In genomic region chr22:30362632-30363281, GRCh38 we compare ENCODE assay signal across 12 cellular contexts. TPM values are rescaled to one million over a fixed set of nuclear protein-coding genes. Genes with fewer than 3 reads are reported as not detected.
DNase-seq lines count a peak whose midpoint lies in the region; ATAC-seq, FAIRE-seq and TF ChIP-seq lines count a peak whose summit lies in the region.
"Had no signal": no experiment of that assay in that cellular context is flagged by ENCODE, and none has a peak within 500 bp of the region (broad histone marks: within the 10 kb centered on the region; RNA-seq: fewer than 3 reads in every experiment).

No MANE protein-coding gene starts in this region.

- no peaks in the 10 kb centered on the region for H3K27me3 Mint-ChIP-seq in activated naive CD8-positive, alpha-beta T cell treated with anti-CD3 and anti-CD28 coated beads, Interleukin-2, amount 10 ng/mL, durations not matched to agents 7 days and 5 days
- no peaks in the 10 kb centered on the region for H3K27me3 Mint-ChIP-seq in activated naive CD8-positive, alpha-beta T cell treated with anti-CD3 and anti-CD28 coated beads for 36 hours
- no peaks in the 10 kb centered on the region for H3K27me3 Mint-ChIP-seq in type B pancreatic cell

- H3K36me3 ChIP-seq in GM12878 (ENCODE audit: control insufficient read depth in 2 of 2, insufficient read depth in 2 of 2, low read length in 1 of 2) = no peaks in the 10 kb centered on the region
- H3K36me3 ChIP-seq in breast epithelium = no peaks in the 10 kb centered on the region
- H3K36me3 ChIP-seq: MG63 had no signal

- no peaks in the 10 kb centered on the region for H3K9me3 Mint-ChIP-seq in activated naive CD8-positive, alpha-beta T cell treated with anti-CD3 and anti-CD28 coated beads, Interleukin-2, amount 10 ng/mL, durations not matched to agents 7 days and 5 days
- no peaks in the 10 kb centered on the region for H3K9me3 Mint-ChIP-seq in activated naive CD8-positive, alpha-beta T cell treated with anti-CD3 and anti-CD28 coated beads for 36 hours
- no peaks in the 10 kb centered on the region for H3K9me3 Mint-ChIP-seq in type B pancreatic cell
- H3K9me3 Mint-ChIP-seq: stimulated activated naive CD8-positive, alpha-beta T cell treated with anti-CD3 and anti-CD28 coated beads, Interleukin-15, amount 100 ng/mL, for 72 hours had no signal

- no peak overlapping the region for H3K4me2 ChIP-seq in GM12878 (ENCODE audit: control insufficient read depth, insufficient read depth)
- H3K4me2 ChIP-seq: hepatocyte had no signal

- H3K9me3 ChIP-seq in GM12878 (replicated peaks; ENCODE audit: control insufficient read depth, insufficient read depth, low read length) = no peaks in the 10 kb centered on the region
- H3K9me3 ChIP-seq in breast epithelium = no peaks in the 10 kb centered on the region
- H3K9me3 ChIP-seq: MG63, psoas muscle had no signal

- no peak for FAIRE-seq in GM12878 (lab: Jason Lieb, UNC)

- no peaks in the 10 kb centered on the region for H3K79me2 ChIP-seq in GM12878 (ENCODE audit: control insufficient read depth, insufficient read depth, low read length)
- H3K79me2 ChIP-seq: hepatocyte had no signal

- H3K4me1 ChIP-seq in GM12878 (ENCODE audit: control insufficient read depth, insufficient read depth, low read length) (no peaks in the 10 kb centered on the region), breast epithelium (no peaks in the 10 kb centered on the region)
- H3K4me1 ChIP-seq: psoas muscle had no signal

- TF ChIP-seq CTCF in GM12878 (IDR thresholded peaks at IDR 0.05 in 2 of 3, conservative IDR thresholded peaks at IDR 0.05 in 1 of 3; ENCODE audit: control insufficient read depth in 2 of 3, extremely low read depth in 1 of 3, insufficient read depth in 1 of 3, low read depth in 3 of 3, low read length in 3 of 3) (no peak), type B pancreatic cell (conservative IDR thresholded peaks at IDR 0.05) (no peak), breast epithelium (IDR thresholded peaks at IDR 0.05) (no peak)

- WGBS in GM12878 (ENCODE audit: insufficient coverage, insufficient replicate concordance, low lambda C conversion rate, missing lambda C conversion rate) = 54% methylated on average over 7 of the region's 7 CpGs

- no peak for TF ChIP-seq EP300 in GM12878 (IDR thresholded peaks at IDR 0.05; ENCODE audit: borderline replicate concordance in 1 of 2, control insufficient read depth in 1 of 2, low read depth in 2 of 2, low read length in 2 of 2)

- SMC1A ChIA-PET in GM12878 (lab: Charles Lee; ENCODE audit: uncharacterized antibody, unreplicated experiment) = interaction anchor here (1.3 kb wide), 1 partner anchor 75 kb away, joined by 4 read pairs; no protein-coding TSS in a partner anchor

- no peaks in the 10 kb centered on the region for H3K27me3 ChIP-seq in GM12878 (replicated peaks in 1 of 2; ENCODE audit: control insufficient read depth in 2 of 2, insufficient read depth in 2 of 2, low read length in 1 of 2)
- no peaks in the 10 kb centered on the region for H3K27me3 ChIP-seq in breast epithelium
- H3K27me3 ChIP-seq: hepatocyte, MG63 had no signal

- BruUV-seq in GM12878 (replicated peaks; lab: Mats Ljungman, UMichigan) = no TSS peak

- no peak overlapping the region for H2AFZ ChIP-seq in GM12878 (ENCODE audit: control insufficient read depth, low read depth, low read length)
- H2AFZ ChIP-seq: hepatocyte had no signal

- H3K36me3 Mint-ChIP-seq in activated naive CD8-positive, alpha-beta T cell treated with anti-CD3 and anti-CD28 coated beads, Interleukin-2, amount 10 ng/mL, durations not matched to agents 7 days and 5 days = peaks cover 2% of the 10 kb centered on the region
- H3K36me3 Mint-ChIP-seq in activated naive CD8-positive, alpha-beta T cell treated with anti-CD3 and anti-CD28 coated beads for 36 hours = peaks cover 2% of the 10 kb centered on the region
- peaks cover 5% of the 10 kb centered on the region for H3K36me3 Mint-ChIP-seq in type B pancreatic cell

- CTCF ChIA-PET in GM12878 (lab: Yijun Ruan, JAX) = interaction anchor here (4.8 kb wide), 1 partner anchor 75 kb away, joined by 24 read pairs; no protein-coding TSS in a partner anchor

- in situ Hi-C loops in GM12878 (cut with MboI) = no loop called here

- DNase-seq in activated naive CD8-positive, alpha-beta T cell treated with anti-CD3 and anti-CD28 coated beads, Interleukin-2, amount 10 ng/mL, durations not matched to agents 7 days and 5 days = no peak
- no peak for DNase-seq in activated naive CD8-positive, alpha-beta T cell treated with anti-CD3 and anti-CD28 coated beads for 36 hours
- DNase-seq in GM12878 (ENCODE audit: low read depth, low spot score) (no peak), type B pancreatic cell (ENCODE audit: extremely low spot score, unreplicated experiment) (no peak), breast epithelium (ENCODE audit: low spot score in 2 of 2) (no peak)
- DNase-seq: left ventricle myocardium superior; MG63; psoas muscle; stimulated activated naive CD8-positive, alpha-beta T cell treated with anti-CD3 and anti-CD28 coated beads, Interleukin-15, amount 100 ng/mL, for 72 hours had no signal

- POLR2A ChIA-PET in activated naive CD8-positive, alpha-beta T cell treated with anti-CD3 and anti-CD28 coated beads, Interleukin-2, amount 10 ng/mL, durations not matched to agents 7 days and 5 days (lab: Charles Lee) = no interaction called here
- POLR2A ChIA-PET in GM12878 (lab: Charles Lee) = interaction anchor here (0.6 kb wide), 1 partner anchor 104 kb away, joined by 3 read pairs; no protein-coding TSS in a partner anchor

- no peak overlapping the region for H3K27ac ChIP-seq in GM12878 (ENCODE audit: control insufficient read depth, insufficient read depth)
- no peak overlapping the region for H3K27ac ChIP-seq in breast epithelium
- H3K27ac ChIP-seq: hepatocyte, psoas muscle had no signal

- no peak for TF ChIP-seq RAD21 in GM12878 (IDR thresholded peaks at IDR 0.05; ENCODE audit: insufficient read depth, low read depth, low read length)

- H3K4me1 Mint-ChIP-seq in activated naive CD8-positive, alpha-beta T cell treated with anti-CD3 and anti-CD28 coated beads, Interleukin-2, amount 10 ng/mL, durations not matched to agents 7 days and 5 days = peaks cover 22% of the 10 kb centered on the region
- peaks cover 5% of the 10 kb centered on the region for H3K4me1 Mint-ChIP-seq in activated naive CD8-positive, alpha-beta T cell treated with anti-CD3 and anti-CD28 coated beads for 36 hours
- peaks cover 14% of the 10 kb centered on the region for H3K4me1 Mint-ChIP-seq in type B pancreatic cell (ENCODE audit: unreplicated experiment)

- no peak for ATAC-seq in activated naive CD8-positive, alpha-beta T cell treated with anti-CD3 and anti-CD28 coated beads, Interleukin-2, amount 10 ng/mL, durations not matched to agents 7 days and 5 days (ENCODE audit: low read depth)
- ATAC-seq in GM12878 (peak; percentile 32), GM21528 (IDR thresholded peaks at IDR 0.05; ENCODE audit: low FRiP score, unreplicated experiment) (no peak)
- ATAC-seq: activated CD4-positive, CD25-positive, alpha-beta regulatory T cell treated with anti-CD3 and anti-CD28 coated beads, Interleukin-2, amount 50 U/mL, for 24 hours; left ventricle myocardium superior; psoas muscle; stimulated activated naive CD8-positive, alpha-beta T cell treated with anti-CD3 and anti-CD28 coated beads, Interleukin-15, amount 100 ng/mL, for 72 hours had no signal

- no peak overlapping the region for H3K9ac ChIP-seq in GM12878 (ENCODE audit: control insufficient read depth, insufficient read depth, low read length)

- TF ChIP-seq POLR2A in GM12878 (IDR thresholded peaks at IDR 0.05; ENCODE audit: low read depth, low read length) (no peak), breast epithelium (IDR thresholded peaks at IDR 0.05) (no peak)

- no peaks in the 10 kb centered on the region for H4K20me1 ChIP-seq in GM12878 (ENCODE audit: control insufficient read depth, insufficient read depth)

- RAD21 ChIA-PET in GM12878 (lab: Charles Lee; ENCODE audit: unreplicated experiment) = interaction anchor here (1.0 kb wide), 1 partner anchor 74 kb away, joined by 3 read pairs; no protein-coding TSS in a partner anchor

- H3K4me3 Mint-ChIP-seq in activated naive CD8-positive, alpha-beta T cell treated with anti-CD3 and anti-CD28 coated beads, Interleukin-2, amount 10 ng/mL, durations not matched to agents 7 days and 5 days = no peak overlapping the region
- H3K4me3 Mint-ChIP-seq in activated naive CD8-positive, alpha-beta T cell treated with anti-CD3 and anti-CD28 coated beads for 36 hours = no peak overlapping the region
- H3K4me3 Mint-ChIP-seq in type B pancreatic cell = no peak overlapping the region
- H3K4me3 Mint-ChIP-seq: stimulated activated naive CD8-positive, alpha-beta T cell treated with anti-CD3 and anti-CD28 coated beads, Interleukin-15, amount 100 ng/mL, for 72 hours had no signal

- H3K4me3 ChIP-seq in GM12878 (no peak overlapping the region), breast epithelium (no peak overlapping the region)
- H3K4me3 ChIP-seq: hepatocyte, MG63, psoas muscle had no signal

- intact Hi-C loops in GM12878 (cut with micrococcal nuclease; ENCODE audit: unreplicated experiment) = no loop called here
- intact Hi-C loops in breast epithelium (cut with DNase I; ENCODE audit: low total_unique reads) = no loop called here

- H3K27ac Mint-ChIP-seq in activated naive CD8-positive, alpha-beta T cell treated with anti-CD3 and anti-CD28 coated beads, Interleukin-2, amount 10 ng/mL, durations not matched to agents 7 days and 5 days = peak overlapping the region; percentile 72
- no peak overlapping the region for H3K27ac Mint-ChIP-seq in activated naive CD8-positive, alpha-beta T cell treated with anti-CD3 and anti-CD28 coated beads for 36 hours
- peak overlapping the region; percentile 89 for H3K27ac Mint-ChIP-seq in type B pancreatic cell

RNA-seq across cellular contexts. Expression of gene CCDC157, which starts 6.0 kb away (rescaled TPM):
- 1 to 10 TPM; 4.0 to 4.7 TPM for total RNA-seq in activated naive CD8-positive, alpha-beta T cell treated with anti-CD3 and anti-CD28 coated beads, Interleukin-2, amount 10 ng/mL, durations not matched to agents 7 days and 5 days
- 1 to 10 TPM; 2.5 to 2.6 TPM for total RNA-seq in activated naive CD8-positive, alpha-beta T cell treated with anti-CD3 and anti-CD28 coated beads for 36 hours
- total RNA-seq in GM12878 (2013; cell fraction: nucleolus; rRNA removed) = 2.2 and 3.5 TPM in 2 replicates
- total RNA-seq in GM12878 (2014; rRNA removed) = 2.0 and 2.7 TPM in 2 replicates
- total RNA-seq in GM12878 (2014; rRNA removed; fragmentation: Illumina TruSeq; extraction: Trizol) = 0.37 and 0.72 TPM in 2 replicates
- total RNA-seq in GM12878 (2021) = 1.4 and 1.5 TPM in 2 replicates
- 0.54 TPM for polyA plus RNA-seq in GM12878 (2011; ENCODE audit: low read depth)
- 0.40 and 1.0 TPM in 2 replicates for polyA plus RNA-seq in GM12878 (2011; rRNA removed)
- polyA plus RNA-seq in GM12878 (2011; cell fraction: cytosol; rRNA removed) = 1.3 and 2.5 TPM in 2 replicates
- polyA plus RNA-seq in GM12878 (2011; cell fraction: nucleus; rRNA removed) = 3.6 and 4.0 TPM in 2 replicates
- 1.1 and 1.2 TPM in 2 replicates for polyA plus RNA-seq in GM12878 (2012)
- 0.08 and 0.81 TPM in 2 replicates for polyA plus RNA-seq in GM12878 (2014; fragmentation: Illumina TruSeq; extraction: Trizol)
- under 1 TPM; 0.10 to 0.46 TPM for polyA plus RNA-seq in GM12878 (2014; fragmentation: Nextera tagmentation; extraction: Ambion mirVana)
- 2.0 and 2.8 TPM in 2 replicates for polyA plus RNA-seq in GM12878 (2014; rRNA removed)
- polyA plus RNA-seq in GM12878 (2016; fragmentation: Nextera tagmentation; extraction: Ambion mirVana) = 1 to 10 TPM; 1.9 to 2.8 TPM
- polyA minus RNA-seq in GM12878 (2011; rRNA and poly(A)+ RNA removed) = 0.93 and 1.0 TPM in 2 replicates
- polyA minus RNA-seq in GM12878 (2011; cell fraction: cytosol; rRNA and poly(A)+ RNA removed) = 1.7 TPM in 1 of 2 replicates, not detected in the other
- polyA minus RNA-seq in GM12878 (2011; cell fraction: nucleus; rRNA and poly(A)+ RNA removed) = 1.9 and 3.1 TPM in 2 replicates
- total RNA-seq in type B pancreatic cell (ENCODE audit: low replicate concordance) = 6.9 and 9.4 TPM in 2 replicates
- total RNA-seq in breast epithelium = 1 to 10 TPM; 2.6 to 7.5 (median 6.6) TPM

RNA-seq across cellular contexts. Expression of gene SF3A1, which starts 6.1 kb away (rescaled TPM):
- total RNA-seq in activated naive CD8-positive, alpha-beta T cell treated with anti-CD3 and anti-CD28 coated beads, Interleukin-2, amount 10 ng/mL, durations not matched to agents 7 days and 5 days = 100 to 1,000 TPM; 220 to 233 TPM
- 100 to 1,000 TPM; 243 to 244 TPM for total RNA-seq in activated naive CD8-positive, alpha-beta T cell treated with anti-CD3 and anti-CD28 coated beads for 36 hours
- total RNA-seq in GM12878 (2013; cell fraction: nucleolus; rRNA removed) = 108 and 121 TPM in 2 replicates
- total RNA-seq in GM12878 (2014; rRNA removed) (47.1 and 56.1 TPM in 2 replicates), GM12878 (2014; rRNA removed; fragmentation: Illumina TruSeq; extraction: Trizol) (14.9 and 16.9 TPM in 2 replicates), GM12878 (2021) (222 and 239 TPM in 2 replicates), type B pancreatic cell (ENCODE audit: low replicate concordance) (160 and 190 TPM in 2 replicates), breast epithelium (10 to 100 TPM; 47.7 to 68.6 (median 47.9) TPM)
- polyA plus RNA-seq in GM12878 (2011; ENCODE audit: low read depth) = 32.3 TPM
- polyA plus RNA-seq in GM12878 (2011; rRNA removed) (7.8 and 28.1 TPM in 2 replicates), GM12878 (2014; fragmentation: Illumina TruSeq; extraction: Trizol) (44.7 and 78.9 TPM in 2 replicates), GM12878 (2014; fragmentation: Nextera tagmentation; extraction: Ambion mirVana) (10 to 100 TPM; 10.4 to 13.4 TPM), GM12878 (2014; rRNA removed) (35.8 and 63.6 TPM in 2 replicates), GM12878 (2016; fragmentation: Nextera tagmentation; extraction: Ambion mirVana) (100 to 1,000 TPM; 170 to 190 TPM)
- polyA plus RNA-seq in GM12878 (2011; cell fraction: cytosol; rRNA removed) = 20.4 and 35.7 TPM in 2 replicates
- polyA plus RNA-seq in GM12878 (2011; cell fraction: nucleus; rRNA removed) = 51.1 and 94.1 TPM in 2 replicates
- 64.7 and 99.8 TPM in 2 replicates for polyA plus RNA-seq in GM12878 (2012)
- 50.6 and 52.5 TPM in 2 replicates for polyA minus RNA-seq in GM12878 (2011; rRNA and poly(A)+ RNA removed)
- polyA minus RNA-seq in GM12878 (2011; cell fraction: cytosol; rRNA and poly(A)+ RNA removed) = 50.0 and 80.6 TPM in 2 replicates
- polyA minus RNA-seq in GM12878 (2011; cell fraction: nucleus; rRNA and poly(A)+ RNA removed) = 41.3 and 62.6 TPM in 2 replicates

RNA-seq across cellular contexts. Expression of gene RNF215, which starts 24.5 kb away (rescaled TPM):
- 10 to 100 TPM; 11.1 to 11.3 TPM for total RNA-seq in activated naive CD8-positive, alpha-beta T cell treated with anti-CD3 and anti-CD28 coated beads, Interleukin-2, amount 10 ng/mL, durations not matched to agents 7 days and 5 days
- total RNA-seq in activated naive CD8-positive, alpha-beta T cell treated with anti-CD3 and anti-CD28 coated beads for 36 hours = 1 to 10 TPM; 3.3 to 3.9 TPM
- total RNA-seq in GM12878 (2013; cell fraction: nucleolus; rRNA removed) = 24.3 and 27.1 TPM in 2 replicates
- total RNA-seq in GM12878 (2014; rRNA removed) = 3.7 and 6.6 TPM in 2 replicates
- total RNA-seq in GM12878 (2014; rRNA removed; fragmentation: Illumina TruSeq; extraction: Trizol) = 2.1 and 3.0 TPM in 2 replicates
- total RNA-seq in GM12878 (2021) = 6.9 and 7.6 TPM in 2 replicates
- polyA plus RNA-seq in GM12878 (2011; ENCODE audit: low read depth) = 2.0 TPM
- 2.9 and 3.6 TPM in 2 replicates for polyA plus RNA-seq in GM12878 (2011; rRNA removed)
- polyA plus RNA-seq in GM12878 (2011; cell fraction: cytosol; rRNA removed) = 4.0 and 5.1 TPM in 2 replicates
- polyA plus RNA-seq in GM12878 (2011; cell fraction: nucleus; rRNA removed) = 27.9 and 30.7 TPM in 2 replicates
- 4.7 and 6.3 TPM in 2 replicates for polyA plus RNA-seq in GM12878 (2012)
- 0.43 and 1.5 TPM in 2 replicates for polyA plus RNA-seq in GM12878 (2014; fragmentation: Illumina TruSeq; extraction: Trizol)
- polyA plus RNA-seq in GM12878 (2014; fragmentation: Nextera tagmentation; extraction: Ambion mirVana) = under 1 TPM in 1 of 2 experiments, not detected in 1; 0.31 TPM
- 3.4 and 4.7 TPM in 2 replicates for polyA plus RNA-seq in GM12878 (2014; rRNA removed)
- under 1 TPM; 0.32 to 0.76 TPM for polyA plus RNA-seq in GM12878 (2016; fragmentation: Nextera tagmentation; extraction: Ambion mirVana)
- 2.8 and 4.9 TPM in 2 replicates for polyA minus RNA-seq in GM12878 (2011; rRNA and poly(A)+ RNA removed)
- 1.6 and 1.9 TPM in 2 replicates for polyA minus RNA-seq in GM12878 (2011; cell fraction: cytosol; rRNA and poly(A)+ RNA removed)
- polyA minus RNA-seq in GM12878 (2011; cell fraction: nucleus; rRNA and poly(A)+ RNA removed) = 3.4 and 6.5 TPM in 2 replicates
- total RNA-seq in type B pancreatic cell (ENCODE audit: low replicate concordance) = 16.9 and 29.2 TPM in 2 replicates
- 10 to 100 TPM; 13.3 to 15.4 (median 14.0) TPM for total RNA-seq in breast epithelium

RNA-seq across cellular contexts. Expression of gene SEC14L2, which starts 34.1 kb away (rescaled TPM):
- total RNA-seq in activated naive CD8-positive, alpha-beta T cell treated with anti-CD3 and anti-CD28 coated beads, Interleukin-2, amount 10 ng/mL, durations not matched to agents 7 days and 5 days = 1 to 10 TPM; 9.9 TPM
- 1 to 10 TPM; 9.1 to 9.4 TPM for total RNA-seq in activated naive CD8-positive, alpha-beta T cell treated with anti-CD3 and anti-CD28 coated beads for 36 hours
- total RNA-seq in GM12878 (2013; cell fraction: nucleolus; rRNA removed) = 2.1 and 3.9 TPM in 2 replicates
- 0.28 and 0.76 TPM in 2 replicates for total RNA-seq in GM12878 (2014; rRNA removed)
- total RNA-seq in GM12878 (2014; rRNA removed; fragmentation: Illumina TruSeq; extraction: Trizol) = 0.28 and 0.45 TPM in 2 replicates
- 0.51 and 1.0 TPM in 2 replicates for total RNA-seq in GM12878 (2021)
- 0.91 TPM for polyA plus RNA-seq in GM12878 (2011; ENCODE audit: low read depth)
- 0.75 and 0.99 TPM in 2 replicates for polyA plus RNA-seq in GM12878 (2011; rRNA removed)
- 0.99 and 1.4 TPM in 2 replicates for polyA plus RNA-seq in GM12878 (2011; cell fraction: cytosol; rRNA removed)
- 1.9 and 3.3 TPM in 2 replicates for polyA plus RNA-seq in GM12878 (2011; cell fraction: nucleus; rRNA removed)
- polyA plus RNA-seq in GM12878 (2012) = 0.68 and 1.2 TPM in 2 replicates
- polyA plus RNA-seq in GM12878 (2014; fragmentation: Illumina TruSeq; extraction: Trizol) = 0.31 TPM in 1 of 2 replicates, not detected in the other
- under 1 TPM; 0.08 to 0.11 TPM for polyA plus RNA-seq in GM12878 (2014; fragmentation: Nextera tagmentation; extraction: Ambion mirVana)
- 0.51 and 0.77 TPM in 2 replicates for polyA plus RNA-seq in GM12878 (2014; rRNA removed)
- 1 to 10 TPM; 2.0 to 4.0 TPM for polyA plus RNA-seq in GM12878 (2016; fragmentation: Nextera tagmentation; extraction: Ambion mirVana)
- polyA minus RNA-seq in GM12878 (2011; rRNA and poly(A)+ RNA removed) = 2.5 and 2.8 TPM in 2 replicates
- 0.52 and 0.67 TPM in 2 replicates for polyA minus RNA-seq in GM12878 (2011; cell fraction: cytosol; rRNA and poly(A)+ RNA removed)
- 2.8 and 2.9 TPM in 2 replicates for polyA minus RNA-seq in GM12878 (2011; cell fraction: nucleus; rRNA and poly(A)+ RNA removed)
- total RNA-seq in type B pancreatic cell (ENCODE audit: low replicate concordance) = 7.9 and 9.6 TPM in 2 replicates
- 10 to 100 TPM in 2 of 3 donors, 1 to 10 TPM in 1; 5.3 to 45.7 (median 29.5) TPM for total RNA-seq in breast epithelium

RNA-seq across cellular contexts. Expression of gene TBC1D10A, which starts 36.0 kb away (rescaled TPM):
- 10 to 100 TPM; 54.0 to 54.2 TPM for total RNA-seq in activated naive CD8-positive, alpha-beta T cell treated with anti-CD3 and anti-CD28 coated beads, Interleukin-2, amount 10 ng/mL, durations not matched to agents 7 days and 5 days
- 10 to 100 TPM; 13.0 to 14.4 TPM for total RNA-seq in activated naive CD8-positive, alpha-beta T cell treated with anti-CD3 and anti-CD28 coated beads for 36 hours
- total RNA-seq in GM12878 (2013; cell fraction: nucleolus; rRNA removed) = 26.9 and 32.1 TPM in 2 replicates
- total RNA-seq in GM12878 (2014; rRNA removed) (14.1 and 16.3 TPM in 2 replicates), GM12878 (2014; rRNA removed; fragmentation: Illumina TruSeq; extraction: Trizol) (8.5 and 8.6 TPM in 2 replicates), GM12878 (2021) (22.2 and 24.3 TPM in 2 replicates), type B pancreatic cell (ENCODE audit: low replicate concordance) (15.3 and 21.5 TPM in 2 replicates), breast epithelium (10 to 100 TPM; 25.0 to 50.1 (median 32.4) TPM)
- 3.8 TPM for polyA plus RNA-seq in GM12878 (2011; ENCODE audit: low read depth)
- polyA plus RNA-seq in GM12878 (2011; rRNA removed) (10.3 and 14.4 TPM in 2 replicates), GM12878 (2014; fragmentation: Illumina TruSeq; extraction: Trizol) (2.0 and 7.9 TPM in 2 replicates), GM12878 (2014; fragmentation: Nextera tagmentation; extraction: Ambion mirVana) (under 1 TPM; 0.27 to 0.82 TPM), GM12878 (2014; rRNA removed) (25.7 and 27.8 TPM in 2 replicates), GM12878 (2016; fragmentation: Nextera tagmentation; extraction: Ambion mirVana) (10 to 100 TPM; 17.4 to 20.8 TPM)
- polyA plus RNA-seq in GM12878 (2011; cell fraction: cytosol; rRNA removed) = 18.2 and 21.6 TPM in 2 replicates
- 63.9 and 67.2 TPM in 2 replicates for polyA plus RNA-seq in GM12878 (2011; cell fraction: nucleus; rRNA removed)
- 13.5 and 16.9 TPM in 2 replicates for polyA plus RNA-seq in GM12878 (2012)
- polyA minus RNA-seq in GM12878 (2011; rRNA and poly(A)+ RNA removed) = 12.7 and 20.9 TPM in 2 replicates
- polyA minus RNA-seq in GM12878 (2011; cell fraction: cytosol; rRNA and poly(A)+ RNA removed) = 5.5 and 7.1 TPM in 2 replicates
- 13.3 and 25.6 TPM in 2 replicates for polyA minus RNA-seq in GM12878 (2011; cell fraction: nucleus; rRNA and poly(A)+ RNA removed)
